14 cellular contexts compared by ENCODE assay signal in the genomic region with DNA sequence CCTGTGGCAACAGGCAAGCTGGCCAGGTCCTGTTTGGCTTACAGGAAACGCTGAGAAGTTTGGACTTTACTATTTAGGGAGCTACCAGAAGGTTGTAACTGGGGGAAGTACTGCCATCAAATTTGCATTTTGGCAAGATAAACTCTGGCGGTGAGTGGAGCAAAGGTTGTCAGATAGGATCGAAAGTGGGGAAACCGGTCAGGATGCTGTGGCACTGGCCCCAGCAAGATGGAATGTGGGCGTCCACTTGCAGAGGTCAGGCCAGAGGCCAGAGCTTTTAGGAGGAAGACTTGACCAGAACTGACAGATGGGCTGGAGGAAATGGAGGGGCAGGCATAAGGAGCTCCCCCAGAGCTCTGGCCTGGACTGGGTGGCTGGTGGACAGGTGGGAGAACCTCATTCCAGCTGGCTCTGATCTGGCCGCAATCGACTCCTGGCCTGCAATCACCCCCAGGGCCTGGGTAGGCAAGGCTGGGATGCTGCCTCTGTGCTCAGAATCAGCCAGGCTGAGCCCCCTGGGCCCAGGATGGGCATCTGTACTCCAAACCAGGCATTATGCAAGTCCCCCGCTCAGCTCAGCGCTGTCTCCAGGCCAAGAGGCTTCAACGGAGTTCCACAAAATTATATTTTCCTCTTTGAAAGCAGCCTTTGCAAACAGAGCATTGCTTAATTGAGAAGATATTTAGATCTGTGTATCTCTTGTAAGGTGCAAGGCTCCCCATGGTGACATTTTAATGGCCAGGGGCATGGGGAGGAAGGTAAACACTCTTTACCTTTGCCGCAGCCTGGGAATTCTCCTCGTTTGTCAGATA.
DNase-seq lines count a peak whose midpoint lies in the region; ATAC-seq and TF ChIP-seq lines count a peak whose summit lies in the region.
"Had no signal": no experiment of that assay in that cellular context is flagged by ENCODE, and none has a peak within 500 bp of the region (broad histone marks: within the 10 kb centered on the region; RNA-seq: fewer than 3 reads in every experiment).

No MANE protein-coding gene starts in this region.

- intact Hi-C loops in upper lobe of right lung (cut with DNase I), result no loop called here

- H3K79me1 ChIP-seq in mesendoderm (ENCODE audit: low read length) (no peaks in the 10 kb centered on the region), mesenchymal stem cell (replicated peaks; ENCODE audit: low read length, poor library complexity, severe bottlenecking) (no peaks in the 10 kb centered on the region)

- no peak overlapping the region for H2BK15ac ChIP-seq in mesendoderm (replicated peaks; ENCODE audit: low read depth)
- H2BK15ac ChIP-seq in mesenchymal stem cell (ENCODE audit: low read depth, poor library complexity, severe bottlenecking), result no peak overlapping the region

- no peaks in the 10 kb centered on the region for H3K79me2 ChIP-seq in mesendoderm (ENCODE audit: control insufficient read depth, insufficient read depth, low read length)

- H3K9me3 ChIP-seq in upper lobe of right lung (no peaks in the 10 kb centered on the region), mesenchymal stem cell (ENCODE audit: control insufficient read depth, low read length) (no peaks in the 10 kb centered on the region)
- H3K9me3 ChIP-seq: right atrium auricular region had no signal

- H2AFZ ChIP-seq in mesenchymal stem cell (ENCODE audit: low read depth, low read length), result no peak overlapping the region

- H3K36me3 ChIP-seq in mesendoderm (ENCODE audit: control insufficient read depth, insufficient read depth, low read length) (no peaks in the 10 kb centered on the region), upper lobe of right lung (no peaks in the 10 kb centered on the region), mesenchymal stem cell (ENCODE audit: control insufficient read depth in 1 of 2, insufficient read depth in 2 of 2, low read depth in 1 of 2, low read length in 2 of 2) (no peaks in the 10 kb centered on the region)
- H3K36me3 ChIP-seq: right atrium auricular region had no signal

- H3K4ac ChIP-seq in mesendoderm (ENCODE audit: low read depth, low read length) (no peak overlapping the region), mesenchymal stem cell (ENCODE audit: low read depth in 1 of 2, low read length in 2 of 2) (no peak overlapping the region)

- H3K4me2 ChIP-seq in mesendoderm (ENCODE audit: low read length), result no peak overlapping the region
- H3K4me2 ChIP-seq in mesenchymal stem cell (ENCODE audit: low read length, poor library complexity, severe bottlenecking), result no peak overlapping the region

- peak overlapping the region; percentile 23 for H3K27ac ChIP-seq in mesendoderm (ENCODE audit: low read depth, low read length)
- no peak overlapping the region for H3K27ac ChIP-seq in upper lobe of right lung
- H3K27ac ChIP-seq in mesenchymal stem cell (ENCODE audit: low read length, poor library complexity, severe bottlenecking), result no peak overlapping the region
- H3K27ac ChIP-seq: right atrium auricular region had no signal

- WGBS in mesendoderm (ENCODE audit: extremely low coverage, insufficient coverage, low lambda C conversion rate), result no CpG with 5 or more reads among the region's 12 CpGs
- 70% methylated on average over 11 of the region's 12 CpGs for WGBS in mesenchymal stem cell

- H2BK5ac ChIP-seq in mesendoderm (ENCODE audit: low read length), result no peak overlapping the region
- H2BK5ac ChIP-seq in mesenchymal stem cell (ENCODE audit: low read depth, low read length, poor library complexity, severe bottlenecking), result no peak overlapping the region

- no peak overlapping the region for H4K5ac ChIP-seq in mesendoderm (ENCODE audit: low read length)

- H3K9ac ChIP-seq in mesendoderm (ENCODE audit: low read length), result no peak overlapping the region
- H3K9ac ChIP-seq in mesenchymal stem cell (ENCODE audit: low read length), result no peak overlapping the region

- H3K14ac ChIP-seq in mesenchymal stem cell (ENCODE audit: low read length in 2 of 2), result peak overlapping the region in 1 of 2 experiments; percentile 10

- H3K27me3 ChIP-seq in mesendoderm (ENCODE audit: insufficient read depth, low read length, poor library complexity) (no peaks in the 10 kb centered on the region), upper lobe of right lung (no peaks in the 10 kb centered on the region), mesenchymal stem cell (ENCODE audit: control insufficient read depth in 1 of 2, insufficient read depth in 1 of 2, low read length in 2 of 2) (peaks cover 10 to 79% of the 10 kb centered on the region in 2 experiments)
- H3K27me3 ChIP-seq: right atrium auricular region had no signal

- H4K8ac ChIP-seq in mesendoderm (ENCODE audit: low read depth, low read length) (no peak overlapping the region), mesenchymal stem cell (ENCODE audit: low read length) (no peak overlapping the region)

- H3K4me3 ChIP-seq in mesendoderm (ENCODE audit: low read length) (no peak overlapping the region), upper lobe of right lung (no peak overlapping the region), mesenchymal stem cell (ENCODE audit: insufficient read depth in 1 of 2, low read depth in 1 of 2, low read length in 2 of 2) (no peak overlapping the region)
- H3K4me3 ChIP-seq: right atrium auricular region had no signal

- peak overlapping the region; percentile 30 for H3K56ac ChIP-seq in mesendoderm (ENCODE audit: low read length)

- no peak overlapping the region for H4K91ac ChIP-seq in mesenchymal stem cell (ENCODE audit: low read length)

- H3K18ac ChIP-seq in mesendoderm (ENCODE audit: low read length), result peak overlapping the region; percentile 4
- H3K18ac ChIP-seq in mesenchymal stem cell (ENCODE audit: low read depth in 1 of 2, low read length in 2 of 2), result no peak overlapping the region

- DNase-seq in NCI-H82 (lab: John Stamatoyannopoulos, UW) (peak; percentile 41), NCI-H82 treated with DMSO at 0.1 percent for 48 hours (lab: John Stamatoyannopoulos, UW; ENCODE audit: unreplicated experiment) (no peak), cerebellar nuclear complex (lab: John Stamatoyannopoulos, UW) (peak; percentile 39 to 78), mesendoderm (peak; percentile 48), upper lobe of right lung (peak; percentile 68), COLO829 (ENCODE audit: low spot score) (no peak), mesenchymal stem cell (no peak)
- DNase-seq: effector CD4-positive, alpha-beta T cell; foreskin fibroblast; naive thymus-derived CD4-positive, alpha-beta T cell; NCI-H1930; stimulated activated CD4-positive, alpha-beta T cell treated with anti-CD3 and anti-CD28 coated beads, Interleukin-2, amount 100 ng/mL, for 48 hours had no signal

- H2AK5ac ChIP-seq in mesendoderm (ENCODE audit: low read length) (no peak overlapping the region), mesenchymal stem cell (ENCODE audit: low read length, severe bottlenecking) (no peak overlapping the region)

- H3K23ac ChIP-seq in mesendoderm (ENCODE audit: low read length) (no peak overlapping the region), mesenchymal stem cell (ENCODE audit: low read length in 2 of 2) (no peak overlapping the region)

- TF ChIP-seq CTCF in upper lobe of right lung (IDR thresholded peaks at IDR 0.05), result no peak

- H2BK12ac ChIP-seq in mesenchymal stem cell (ENCODE audit: low read length in 2 of 2), result no peak overlapping the region

- ATAC-seq in upper lobe of right lung (peak; percentile 80), HG02623 (IDR thresholded peaks at IDR 0.05; ENCODE audit: unreplicated experiment) (no peak)
- ATAC-seq: naive thymus-derived CD4-positive, alpha-beta T cell had no signal

- peaks cover 16% of the 10 kb centered on the region for H3K4me1 ChIP-seq in mesendoderm (ENCODE audit: control insufficient read depth, low read depth, low read length)
- no peaks in the 10 kb centered on the region for H3K4me1 ChIP-seq in upper lobe of right lung
- no peaks in the 10 kb centered on the region for H3K4me1 ChIP-seq in mesenchymal stem cell (ENCODE audit: control insufficient read depth, insufficient read depth, low read depth, low read length)
- H3K4me1 ChIP-seq: right atrium auricular region had no signal

- H2BK120ac ChIP-seq in mesendoderm (ENCODE audit: low read depth, low read length), result no peak overlapping the region
- H2BK120ac ChIP-seq in mesenchymal stem cell (ENCODE audit: low read depth, low read length), result no peak overlapping the region

Comparison
In these comparisons a context has a peak if more than half of its experiments do, and no peak if none do; other contexts are left out.
1. DNase-seq: peak in NCI-H82 (single experiment), cerebellar nuclear complex (2 of 2), mesendoderm (single experiment) and upper lobe of right lung (single experiment); none in NCI-H82 treated with DMSO at 0.1 percent for 48 hours (single experiment), COLO829 (single experiment) and mesenchymal stem cell (single experiment).